Comparison of ENCODE assay signal across 11 cellular contexts in the genomic region with DNA sequence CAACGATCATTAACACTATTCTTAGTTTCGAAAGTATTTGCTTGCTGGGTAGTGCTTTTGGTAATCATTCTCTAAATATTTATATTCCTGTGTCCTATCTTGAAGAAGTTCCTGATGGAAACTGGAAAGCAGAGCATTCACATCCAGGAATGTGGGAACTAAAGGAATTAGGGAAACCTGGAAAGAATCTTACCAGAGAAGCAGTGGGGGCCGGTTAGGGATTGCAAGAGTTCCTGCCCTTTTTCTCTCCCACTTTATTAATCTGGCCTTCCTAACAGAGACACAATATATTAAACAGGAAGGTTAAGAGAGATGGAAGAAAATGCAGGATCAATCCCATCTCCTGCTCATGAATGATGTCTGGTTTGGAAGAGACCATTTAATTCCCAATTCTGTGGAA. TPM values are rescaled to one million over a fixed set of nuclear protein-coding genes. Genes with fewer than 3 reads are reported as not detected.
DNase-seq lines count a peak whose midpoint lies in the region; ATAC-seq and TF ChIP-seq lines count a peak whose summit lies in the region.
"Had no signal": no experiment of that assay in that cellular context is flagged by ENCODE, and none has a peak within 500 bp of the region (broad histone marks: within the 10 kb centered on the region; RNA-seq: fewer than 3 reads in every experiment).

No MANE protein-coding gene starts in this region.

- H3K9me3 ChIP-seq in lower lobe of right lung (no peaks in the 10 kb centered on the region), transverse colon (no peaks in the 10 kb centered on the region)

- peak overlapping the region; percentile 70 for H3K4me3 Mint-ChIP-seq in activated naive CD4-positive, alpha-beta T cell treated with anti-CD3 and anti-CD28 coated beads, Interleukin-2, amount 10 ng/mL, durations not matched to agents 7 days and 5 days

- DNase-seq in activated naive CD4-positive, alpha-beta T cell treated with anti-CD3 and anti-CD28 coated beads, Interleukin-2, amount 10 ng/mL, durations not matched to agents 7 days and 5 days: no peak
- no peak for DNase-seq in activated naive CD4-positive, alpha-beta T cell treated with anti-CD3 and anti-CD28 coated beads, Interleukin-2, amount 50 U/mL, for 72 hours (ENCODE audit: low spot score in 2 of 2)
- DNase-seq in astrocyte of the hippocampus (ENCODE audit: low read depth, low spot score) (peak; percentile 10), lower lobe of right lung (no peak), transverse colon (no peak), GM20000 (ENCODE audit: low spot score) (no peak), AG08395 (ENCODE audit: low spot score) (no peak), DMS114 treated with DMSO at 0.1 percent for 48 hours (lab: John Stamatoyannopoulos, UW; ENCODE audit: unreplicated experiment) (no peak)
- DNase-seq: cortex of kidney had no signal

- no peaks in the 10 kb centered on the region for H3K36me3 Mint-ChIP-seq in activated naive CD4-positive, alpha-beta T cell treated with anti-CD3 and anti-CD28 coated beads, Interleukin-2, amount 10 ng/mL, durations not matched to agents 7 days and 5 days
- H3K36me3 Mint-ChIP-seq in activated naive CD4-positive, alpha-beta T cell treated with anti-CD3 and anti-CD28 coated beads, Interleukin-2, amount 50 U/mL, for 72 hours: no peaks in the 10 kb centered on the region

- H3K4me3 ChIP-seq in lower lobe of right lung: peak overlapping the region; percentile 61
- peak overlapping the region in 2 of 4 donors; percentile 59 to 87 for H3K4me3 ChIP-seq in transverse colon

- CTCF ChIA-PET in activated naive CD4-positive, alpha-beta T cell treated with anti-CD3 and anti-CD28 coated beads, Interleukin-2, amount 10 ng/mL, durations not matched to agents 7 days and 5 days (lab: Charles Lee): no interaction called here

- peak overlapping the region; percentile 90 for H3K27ac ChIP-seq in lower lobe of right lung
- H3K27ac ChIP-seq in transverse colon: peak overlapping the region; percentile 92 to 96 (median 93)

- H3K36me3 ChIP-seq in lower lobe of right lung (no peaks in the 10 kb centered on the region), transverse colon (no peaks in the 10 kb centered on the region)

- in situ Hi-C loops in transverse colon (cut with MboI; ENCODE audit: low pct_ligation_motif_present in 1 of 4, low pct_unique_long_range_greater_than_20kb in 1 of 4, low sequenced_read_pairs in 3 of 4): no loop called here

- WGBS in transverse colon (ENCODE audit: low coverage in 1 of 2), 2 donors: 35% methylated on average over 3 of the region's 3 CpGs

- H3K27me3 ChIP-seq in lower lobe of right lung (ENCODE audit: low read depth) (no peaks in the 10 kb centered on the region), transverse colon (no peaks in the 10 kb centered on the region)

- TF ChIP-seq POLR2A in transverse colon (IDR thresholded peaks at IDR 0.05): no peak

- no peak overlapping the region for H3K27ac Mint-ChIP-seq in activated naive CD4-positive, alpha-beta T cell treated with anti-CD3 and anti-CD28 coated beads, Interleukin-2, amount 10 ng/mL, durations not matched to agents 7 days and 5 days
- H3K27ac Mint-ChIP-seq in activated naive CD4-positive, alpha-beta T cell treated with anti-CD3 and anti-CD28 coated beads, Interleukin-2, amount 50 U/mL, for 72 hours: peak overlapping the region in 1 of 2 donors; percentile 68

- peaks cover 47% of the 10 kb centered on the region for H3K27me3 Mint-ChIP-seq in activated naive CD4-positive, alpha-beta T cell treated with anti-CD3 and anti-CD28 coated beads, Interleukin-2, amount 10 ng/mL, durations not matched to agents 7 days and 5 days

- TF ChIP-seq CTCF in lower lobe of right lung (IDR thresholded peaks at IDR 0.05) (no peak), transverse colon (IDR thresholded peaks at IDR 0.05) (no peak), GM20000 (IDR thresholded peaks at IDR 0.05; ENCODE audit: extremely low read depth, missing control alignments) (no peak)

- intact Hi-C loops in lower lobe of right lung (cut with DNase I) (no loop called here), transverse colon (cut with DNase I; ENCODE audit: low total_unique reads) (loop anchor here (10.0 kb wide), 1 partner anchor 203 kb away; a partner anchor contains a TSS)

- no peak for TF ChIP-seq EP300 in transverse colon (IDR thresholded peaks at IDR 0.05; ENCODE audit: low read depth)

- ATAC-seq in activated naive CD4-positive, alpha-beta T cell treated with anti-CD3 and anti-CD28 coated beads, Interleukin-2, amount 50 U/mL, for 72 hours: no peak
- no peak for ATAC-seq in lower lobe of right lung

- peaks cover 12% of the 10 kb centered on the region for H3K4me1 Mint-ChIP-seq in activated naive CD4-positive, alpha-beta T cell treated with anti-CD3 and anti-CD28 coated beads, Interleukin-2, amount 10 ng/mL, durations not matched to agents 7 days and 5 days

- H3K4me1 ChIP-seq in lower lobe of right lung: peaks cover 55% of the 10 kb centered on the region
- H3K4me1 ChIP-seq in transverse colon: peaks cover 17 to 58% (median 48%) of the 10 kb centered on the region in 4 donors

- H3K9me3 Mint-ChIP-seq in activated naive CD4-positive, alpha-beta T cell treated with anti-CD3 and anti-CD28 coated beads, Interleukin-2, amount 10 ng/mL, durations not matched to agents 7 days and 5 days: no peaks in the 10 kb centered on the region
- no peaks in the 10 kb centered on the region for H3K9me3 Mint-ChIP-seq in activated naive CD4-positive, alpha-beta T cell treated with anti-CD3 and anti-CD28 coated beads, Interleukin-2, amount 50 U/mL, for 72 hours

RNA-seq across cellular contexts. Expression of a gene that starts 52.1 kb away (rescaled TPM):
- not detected for total RNA-seq in activated naive CD4-positive, alpha-beta T cell treated with anti-CD3 and anti-CD28 coated beads, Interleukin-2, amount 50 U/mL, for 72 hours
- total RNA-seq in lower lobe of right lung (not detected), transverse colon (not detected)
- total RNA-seq: HT-29; T-helper 2 cell treated with Interferon-gamma antibody and Interleukin-4, amounts not matched to agents 100 ng/mL and 5 ng/mL, for 36 hours had no signal
